8 cellular contexts compared by ENCODE assay signal in the genomic region with DNA sequence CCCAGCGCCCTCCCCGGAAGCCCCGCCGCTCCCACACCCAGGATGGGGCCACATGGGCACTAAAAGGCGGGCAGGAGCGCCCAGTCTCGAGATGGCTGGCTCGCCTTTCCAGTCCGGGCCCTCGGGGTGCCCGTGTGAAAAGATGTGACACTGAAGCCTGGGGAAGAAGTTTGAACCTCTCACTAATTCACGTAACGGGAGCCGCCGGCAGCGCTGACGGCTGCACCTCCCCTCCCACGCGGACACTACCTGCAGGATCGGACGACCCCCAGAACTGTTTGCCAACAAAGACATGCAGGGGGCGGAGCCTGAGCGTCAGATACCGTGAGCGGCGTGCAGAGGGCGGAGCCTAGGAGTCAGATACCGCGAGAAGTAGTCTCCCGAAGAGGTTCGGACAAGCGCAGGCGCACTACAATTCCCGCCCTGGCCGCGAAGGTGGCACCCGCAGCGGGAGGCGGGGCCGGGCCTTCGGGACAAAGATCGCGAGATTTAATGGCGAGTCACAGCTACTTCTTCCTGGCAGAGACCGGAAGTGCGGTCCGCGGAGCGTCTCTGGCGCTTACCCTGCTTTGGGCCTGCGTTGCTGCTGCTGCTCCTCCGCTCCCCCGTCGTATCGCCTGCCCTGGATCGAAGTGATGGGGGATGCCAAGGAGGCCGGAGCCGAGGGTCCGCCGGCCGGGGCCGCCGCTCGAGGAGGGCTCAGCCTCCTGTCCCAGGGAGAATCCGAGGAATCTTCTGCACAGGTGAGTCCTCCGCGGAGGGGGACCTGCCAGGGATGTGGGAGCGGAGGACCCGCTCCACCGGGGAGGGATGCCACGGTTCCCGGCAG.
DNase-seq lines count a peak whose midpoint lies in the region; ATAC-seq lines count a peak whose summit lies in the region.

A gene with protein sequence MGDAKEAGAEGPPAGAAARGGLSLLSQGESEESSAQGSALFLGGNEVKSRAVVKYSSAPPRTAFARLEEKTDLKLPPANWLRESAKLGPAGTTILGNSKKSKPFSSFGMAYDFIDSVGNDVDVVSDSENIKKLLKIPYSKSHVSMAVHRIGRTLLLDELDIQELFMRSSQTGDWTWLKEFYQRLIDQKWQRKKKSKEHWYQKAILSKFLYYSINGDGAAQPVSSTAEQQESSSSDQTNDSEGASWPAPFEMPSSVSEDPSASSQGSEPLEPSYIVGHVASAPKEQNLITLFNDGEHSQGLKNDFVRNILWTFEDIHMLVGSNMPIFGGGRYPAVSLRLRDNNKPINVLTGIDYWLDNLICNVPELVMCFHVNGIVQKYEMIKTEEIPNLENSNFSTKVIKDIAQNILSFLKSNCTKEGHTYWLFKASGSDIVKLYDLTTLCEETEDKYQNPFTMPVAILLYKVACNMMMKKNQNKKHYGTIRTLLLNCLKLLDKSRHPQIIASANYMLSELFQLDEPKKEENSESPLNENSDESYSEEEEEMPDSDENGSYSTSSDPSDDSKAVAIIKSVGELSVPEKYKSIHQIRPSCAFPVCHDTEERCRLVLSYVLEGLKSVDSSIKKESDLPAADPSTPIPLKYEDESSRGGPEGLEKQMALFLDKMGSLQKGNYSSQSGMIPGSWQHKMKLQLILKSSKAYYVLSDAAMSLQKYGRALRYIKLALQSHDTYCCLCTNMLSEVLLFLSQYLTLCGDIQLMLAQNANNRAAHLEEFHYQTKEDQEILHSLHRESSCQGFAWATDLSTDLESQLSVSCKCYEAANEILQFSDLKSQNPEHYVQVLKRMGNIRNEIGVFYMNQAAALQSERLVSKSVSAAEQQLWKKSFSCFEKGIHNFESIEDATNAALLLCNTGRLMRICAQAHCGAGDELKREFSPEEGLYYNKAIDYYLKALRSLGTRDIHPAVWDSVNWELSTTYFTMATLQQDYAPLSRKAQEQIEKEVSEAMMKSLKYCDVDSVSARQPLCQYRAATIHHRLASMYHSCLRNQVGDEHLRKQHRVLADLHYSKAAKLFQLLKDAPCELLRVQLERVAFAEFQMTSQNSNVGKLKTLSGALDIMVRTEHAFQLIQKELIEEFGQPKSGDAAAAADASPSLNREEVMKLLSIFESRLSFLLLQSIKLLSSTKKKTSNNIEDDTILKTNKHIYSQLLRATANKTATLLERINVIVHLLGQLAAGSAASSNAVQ (plus strand): TSS at position 537 of the 829 bp plus-strand sequence. CDS start 99 bp downstream, at position 636.

- DNase-seq in AG08396 (ENCODE audit: low spot score) (peak; percentile 99), NCI-H345 treated with DMSO at 0.1 percent for 48 hours (lab: John Stamatoyannopoulos, UW; ENCODE audit: unreplicated experiment) (peak; percentile 93), iris pigment epithelial cell (ENCODE audit: low read depth) (peak; percentile 98)
- peak; percentile 94 to 98 (median 98) for DNase-seq in activated CD4-positive, CD25-positive, alpha-beta regulatory T cell (lab: John Stamatoyannopoulos, UW)
- DNase-seq in central memory CD4-positive, alpha-beta T cell = peak; percentile 99
- DNase-seq in stimulated activated CD4-positive, alpha-beta T cell treated with anti-CD3 and anti-CD28 coated beads, Interleukin-12 subunit alpha, Interleukin-12 subunit beta, amount 100 ng/mL, for 24 hours (ENCODE audit: low read depth in 2 of 2) = peak; percentile 96 to 98

- ATAC-seq in GM19023 (IDR thresholded peaks at IDR 0.05; ENCODE audit: unreplicated experiment) (peak; percentile 93), HG03280 (IDR thresholded peaks at IDR 0.05; ENCODE audit: unreplicated experiment) (peak; percentile 95)

Comparison
In these comparisons a context has a peak if more than half of its experiments do, and no peak if none do; other contexts are left out.
1. Peak in every context shown above with its lines: DNase-seq and ATAC-seq.